ENCODE assay signal across 1 cellular context in the genomic region with DNA sequence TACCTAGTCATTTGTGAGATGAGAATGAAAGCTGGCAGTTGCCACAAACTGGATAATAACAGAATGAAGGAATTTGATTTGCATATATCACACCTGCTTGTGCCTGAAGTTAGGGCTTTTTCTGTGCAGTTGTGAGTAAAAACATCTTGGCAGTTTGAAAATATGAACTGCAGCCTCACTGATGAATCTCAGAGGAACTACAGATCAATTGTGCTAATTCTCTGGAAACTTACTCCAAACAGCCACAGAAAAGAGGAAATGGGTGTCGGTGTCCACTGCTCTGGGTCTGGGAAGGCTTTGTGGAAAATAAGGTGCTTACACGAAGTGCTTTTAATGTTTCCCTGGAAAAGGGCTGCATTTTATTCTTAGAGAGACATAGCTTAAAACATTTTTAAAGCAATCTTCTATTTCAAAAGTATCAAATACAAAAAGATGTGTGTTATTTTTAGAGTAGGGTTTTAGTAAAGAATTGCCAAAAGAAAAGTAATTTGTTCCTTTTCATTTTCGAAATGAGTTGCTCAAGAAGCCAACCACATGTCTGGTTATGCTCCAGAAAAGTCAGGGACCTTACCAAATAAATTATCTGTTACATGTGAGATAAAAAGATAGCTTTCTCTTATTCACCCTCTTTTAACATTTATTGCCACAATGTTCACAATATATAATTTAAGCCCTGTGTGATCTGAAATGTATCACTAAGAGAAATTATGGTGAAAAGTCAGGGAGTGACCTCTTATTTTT.
TF ChIP-seq lines count a peak whose summit lies in the region.

No MANE protein-coding gene starts in this region.

TF ChIP-seq in HEK293T, 16 proteins besides CTCF, POLR2A, EP300 and RAD21 (continued from another document):
- TF ChIP-seq, protein P1, sequence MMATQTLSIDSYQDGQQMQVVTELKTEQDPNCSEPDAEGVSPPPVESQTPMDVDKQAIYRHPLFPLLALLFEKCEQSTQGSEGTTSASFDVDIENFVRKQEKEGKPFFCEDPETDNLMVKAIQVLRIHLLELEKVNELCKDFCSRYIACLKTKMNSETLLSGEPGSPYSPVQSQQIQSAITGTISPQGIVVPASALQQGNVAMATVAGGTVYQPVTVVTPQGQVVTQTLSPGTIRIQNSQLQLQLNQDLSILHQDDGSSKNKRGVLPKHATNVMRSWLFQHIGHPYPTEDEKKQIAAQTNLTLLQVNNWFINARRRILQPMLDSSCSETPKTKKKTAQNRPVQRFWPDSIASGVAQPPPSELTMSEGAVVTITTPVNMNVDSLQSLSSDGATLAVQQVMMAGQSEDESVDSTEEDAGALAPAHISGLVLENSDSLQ (IDR thresholded peaks at IDR 0.05) = no peak
- TF ChIP-seq LEF1 (IDR thresholded peaks at IDR 0.05; ENCODE audit: borderline replicate concordance) (no peak), ELF4 (IDR thresholded peaks at IDR 0.05) (no peak), L3MBTL2 (conservative IDR thresholded peaks at IDR 0.05) (no peak)
